In the genomic region with DNA sequence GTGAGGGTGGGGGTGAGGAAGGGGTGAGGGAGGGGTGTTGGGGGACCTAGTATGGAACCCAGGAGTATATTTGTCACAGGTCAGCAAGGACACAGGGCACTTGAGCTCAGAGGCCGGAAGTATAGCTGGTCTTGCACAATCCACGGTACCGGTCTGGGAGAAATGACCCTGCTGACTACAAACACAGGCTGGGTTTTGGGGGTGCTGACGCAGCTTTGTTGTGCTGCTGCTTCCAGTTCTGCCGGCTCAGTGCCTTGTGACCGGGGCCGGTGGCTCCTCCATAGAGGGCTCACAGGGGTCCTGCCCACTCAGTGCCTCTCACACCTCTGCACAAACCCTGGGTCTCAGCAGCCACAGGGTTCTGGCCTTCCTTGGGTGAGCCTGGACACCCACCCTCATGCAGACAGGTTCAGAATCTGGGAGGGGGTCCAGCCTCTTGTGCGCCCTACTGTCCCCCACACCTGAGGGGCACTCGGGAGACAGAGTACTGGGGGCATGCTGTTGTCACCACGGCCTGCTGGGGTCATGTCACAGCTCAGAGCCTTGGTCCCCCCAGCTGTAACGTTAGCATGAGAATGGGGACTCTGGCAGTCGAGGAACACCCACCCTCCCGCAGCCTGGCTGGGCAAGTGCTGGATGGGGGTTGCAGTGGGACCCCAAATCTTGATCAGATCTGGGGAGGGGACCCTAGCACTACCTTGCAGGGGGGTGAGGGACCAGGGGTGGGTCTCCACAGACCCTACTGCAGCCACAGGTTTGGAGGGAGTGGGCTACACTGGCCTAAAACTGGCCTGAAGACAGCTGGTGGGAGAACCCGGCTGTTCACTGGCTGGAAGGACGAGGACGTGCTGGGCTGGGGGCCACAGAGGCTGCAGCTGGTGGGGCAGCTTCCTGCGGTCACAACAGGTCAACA, we compare ENCODE assay signal across 10 cellular contexts. TPM values are rescaled to one million over a fixed set of nuclear protein-coding genes. Genes with fewer than 3 reads are reported as not detected.
DNase-seq lines count a peak whose midpoint lies in the region; TF ChIP-seq lines count a peak whose summit lies in the region.
"Had no signal": no experiment of that assay in that cellular context is flagged by ENCODE, and none has a peak within 500 bp of the region (broad histone marks: within the 10 kb centered on the region; RNA-seq: fewer than 3 reads in every experiment).

No MANE protein-coding gene starts in this region.

- H3K79me2 ChIP-seq in PC-9 (ENCODE audit: low read depth), result peaks cover 21% of the 10 kb centered on the region

- peaks cover 6% of the 10 kb centered on the region for H3K36me3 Mint-ChIP-seq in Calu3 (ENCODE audit: insufficient read depth, unreplicated experiment)
- H3K36me3 Mint-ChIP-seq: brain had no signal

- H3K36me3 ChIP-seq in PC-9 (ENCODE audit: low read depth), result 0 out of 2 replicates have a peak, but pooled peaks cover 4% of the 10 kb centered on the region

- TF ChIP-seq CTCF in Calu3 (IDR thresholded peaks at IDR 0.05; ENCODE audit: unreplicated experiment) (no peak), PC-9 (conservative IDR thresholded peaks at IDR 0.05) (no peak)

- CTCF ChIA-PET in Calu3 (lab: Charles Lee), result interaction anchor here (0.6 to 1.0 kb wide), 4 partner anchors 19 to 1950 kb away, joined by 3 to 5 read pairs (median 4); no protein-coding TSS in a partner anchor
- CTCF ChIA-PET in PC-9 (lab: Charles Lee), result interaction anchor here (1.0 kb wide), 1 partner anchor 38 kb away, joined by 3 read pairs; no protein-coding TSS in a partner anchor

- no peaks in the 10 kb centered on the region for H3K27me3 ChIP-seq in PC-9 (ENCODE audit: insufficient read depth, low read depth)

- no peak overlapping the region for H3K27ac Mint-ChIP-seq in Calu3 (ENCODE audit: unreplicated experiment)
- H3K27ac Mint-ChIP-seq: brain, T-cell had no signal

- H3K9me3 Mint-ChIP-seq in Calu3 (ENCODE audit: low read depth, unreplicated experiment), result no peaks in the 10 kb centered on the region
- H3K9me3 Mint-ChIP-seq: brain, T-cell had no signal

- H3K27me3 Mint-ChIP-seq in Calu3 (ENCODE audit: unreplicated experiment), result no peaks in the 10 kb centered on the region
- H3K27me3 Mint-ChIP-seq: brain, T-cell had no signal

- H2AFZ ChIP-seq in PC-9, result no peak overlapping the region

- H3K4me1 ChIP-seq in PC-9 (replicated peaks; ENCODE audit: insufficient read depth), result peaks cover 77% of the 10 kb centered on the region

- peaks cover 73% of the 10 kb centered on the region for H3F3A ChIP-seq in PC-9 (ENCODE audit: insufficient read depth, low read depth)

- H3K4me1 Mint-ChIP-seq in Calu3 (ENCODE audit: low read depth, unreplicated experiment), result peaks cover 11% of the 10 kb centered on the region

- peak overlapping the region; percentile 97 for H3K27ac ChIP-seq in PC-9

- DNase-seq in Calu3 (peak; percentile 40), PC-9 (peak; percentile 83 to 93), head of caudate nucleus (peak in 30 of 42 donors; percentile 17 to 86 (median 58)), posterior cingulate gyrus (peak in 7 of 10 donors; percentile 6 to 89 (median 29)), NCI-H748 treated with DMSO at 0.1 percent for 48 hours (lab: John Stamatoyannopoulos, UW) (no peak), KG1 (lab: John Stamatoyannopoulos, UW) (no peak), D341Med (ENCODE audit: low spot score) (no peak), ecto neural progenitor cell (ENCODE audit: low spot score) (no peak)

- intact Hi-C loops in Calu3 (cut with micrococcal nuclease; ENCODE audit: unreplicated experiment), result no loop called here
- intact Hi-C loops in PC-9 (cut with micrococcal nuclease; ENCODE audit: unreplicated experiment), result no loop called here
- intact Hi-C loops in head of caudate nucleus (cut with DNase I), result no loop called here
- intact Hi-C loops in posterior cingulate gyrus (cut with DNase I), result no loop called here

- H3K4me2 ChIP-seq in PC-9, result peak overlapping the region; percentile 92

- no peaks in the 10 kb centered on the region for H4K20me1 ChIP-seq in PC-9 (ENCODE audit: insufficient read depth)

- no peak overlapping the region for H3K4me3 Mint-ChIP-seq in Calu3 (ENCODE audit: low read depth, unreplicated experiment)
- H3K4me3 Mint-ChIP-seq: brain, T-cell had no signal

- POLR2A ChIA-PET in PC-9 (lab: Charles Lee; ENCODE audit: unreplicated experiment), result interaction anchor here (0.5 to 0.7 kb wide), 5 partner anchors 18 to 186 kb away, joined by 5 to 19 read pairs (median 6); partner anchors contain the start of gene NINJ1

- H3K4me3 ChIP-seq in PC-9, result peak overlapping the region; percentile 49

- H3K9me2 ChIP-seq in PC-9 (ENCODE audit: insufficient read depth), result no peaks in the 10 kb centered on the region

- BruUV-seq in Calu3 (replicated peaks; lab: Mats Ljungman, UMichigan) (no TSS peak), PC-9 (replicated peaks; lab: Mats Ljungman, UMichigan) (no TSS peak)

- H3K9me3 ChIP-seq in PC-9 (ENCODE audit: insufficient read depth, low read depth), result no peaks in the 10 kb centered on the region

RNA-seq across cellular contexts. Expression of gene NINJ1, which starts 17.7 kb away (rescaled TPM):
- total RNA-seq in Calu3 (2022), result 12.6 and 15.2 TPM in 2 replicates
- total RNA-seq in PC-9 (2021), result 115 TPM in 2 replicates

RNA-seq across cellular contexts. Expression of gene CARD19, which starts 20.3 kb away (rescaled TPM):
- total RNA-seq in Calu3 (2022), result 26.1 and 26.4 TPM in 2 replicates
- 97.5 and 122 TPM in 2 replicates for total RNA-seq in PC-9 (2021)

RNA-seq across cellular contexts. Expression of gene SUSD3, which starts 57.8 kb away (rescaled TPM):
- total RNA-seq in Calu3 (2022), result 0.69 and 1.3 TPM in 2 replicates
- total RNA-seq in PC-9 (2021), result 8.4 and 8.7 TPM in 2 replicates

Comparison
In these comparisons a context has a peak if more than half of its experiments do, and no peak if none do; other contexts are left out.
1. DNase-seq: peak in Calu3 (single experiment), PC-9 (2 of 2), head of caudate nucleus (30 of 42) and posterior cingulate gyrus (7 of 10); none in NCI-H748 treated with DMSO at 0.1 percent for 48 hours (single experiment), KG1 (single experiment), D341Med (single experiment) and ecto neural progenitor cell (single experiment).